In the genomic region with DNA sequence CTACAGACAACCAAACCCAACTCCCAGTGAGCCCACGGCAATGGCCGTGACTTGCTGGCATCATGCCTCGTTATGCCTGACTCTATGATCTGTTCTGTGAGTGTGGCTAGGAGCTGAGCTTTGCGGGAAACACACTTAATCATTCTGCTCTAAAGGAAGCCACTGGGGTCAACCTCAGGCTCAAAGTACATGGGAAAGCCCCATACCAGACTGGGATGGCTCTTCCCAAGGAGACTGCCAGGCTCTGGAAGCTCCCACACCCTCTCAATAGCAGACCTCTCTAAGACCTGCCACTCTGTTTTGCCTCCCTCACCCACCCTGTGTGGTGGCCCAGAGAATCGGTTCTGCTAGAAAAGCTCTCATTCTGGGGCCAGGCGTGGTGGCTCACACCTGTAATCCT, we compare ENCODE assay signal across 23 cellular contexts.
"Had no signal": no experiment of that assay in that cellular context is flagged by ENCODE, and none has a peak within 500 bp of the region (broad histone marks: within the 10 kb centered on the region; RNA-seq: fewer than 3 reads in every experiment).

No MANE protein-coding gene starts in this region.

- H3K9me3 Mint-ChIP-seq: activated naive CD8-positive, alpha-beta T cell treated with anti-CD3 and anti-CD28 coated beads, Interleukin-2, amount 10 ng/mL, durations not matched to agents 7 days and 5 days; activated T-cell treated with anti-CD3 and anti-CD28 coated beads, Interleukin-2, amount 50 U/mL, for 24 hours; activated T-helper 2 cell treated with anti-CD3 and anti-CD28 coated beads, Interferon-gamma antibody, Interleukin-2, Interleukin-4, amounts not matched to agents 10 μg/mL and 5 μg/mL and 100 μg/mL, durations not matched to agents 14 hours and 24 hours and 36 hours; endodermal cell; naive thymus-derived CD4-positive, alpha-beta T cell; WTC11 had no signal

- FAIRE-seq: keratinocyte, pancreas had no signal

- H3K36me3 Mint-ChIP-seq: activated naive CD8-positive, alpha-beta T cell treated with anti-CD3 and anti-CD28 coated beads, Interleukin-2, amount 10 ng/mL, durations not matched to agents 7 days and 5 days; naive thymus-derived CD4-positive, alpha-beta T cell; WTC11 had no signal

- H3K36me3 ChIP-seq: heart right ventricle, lower lobe of right lung, neutrophil, pancreas, sigmoid colon, thyroid gland had no signal

- H3K9me3 ChIP-seq: heart right ventricle, lower lobe of right lung, neutrophil, pancreas, sigmoid colon, thyroid gland had no signal

- H3K27ac Mint-ChIP-seq: activated naive CD8-positive, alpha-beta T cell treated with anti-CD3 and anti-CD28 coated beads, Interleukin-2, amount 10 ng/mL, durations not matched to agents 7 days and 5 days; activated T-cell treated with anti-CD3 and anti-CD28 coated beads, Interleukin-2, amount 50 U/mL, for 24 hours; activated T-helper 2 cell treated with anti-CD3 and anti-CD28 coated beads, Interferon-gamma antibody, Interleukin-2, Interleukin-4, amounts not matched to agents 10 μg/mL and 5 μg/mL and 100 μg/mL, durations not matched to agents 14 hours and 24 hours and 36 hours; endodermal cell; WTC11 had no signal

- H3K27ac ChIP-seq: coronary artery, epithelial cell of prostate, heart right ventricle, lower lobe of right lung, neutrophil, pancreas, sigmoid colon, thyroid gland had no signal

- H3K4me3 ChIP-seq: coronary artery, heart right ventricle, lower lobe of right lung, pancreas, sigmoid colon, thyroid gland had no signal

- ATAC-seq: heart right ventricle; lower lobe of right lung; naive thymus-derived CD4-positive, alpha-beta T cell; pancreas; WTC11 had no signal

- H3K27me3 Mint-ChIP-seq: activated naive CD8-positive, alpha-beta T cell treated with anti-CD3 and anti-CD28 coated beads, Interleukin-2, amount 10 ng/mL, durations not matched to agents 7 days and 5 days; activated T-cell treated with anti-CD3 and anti-CD28 coated beads, Interleukin-2, amount 50 U/mL, for 24 hours had no signal

- DNase-seq: activated naive CD4-positive, alpha-beta T cell treated with Interleukin-2 at 50 U/mL for 16 hours; activated naive CD8-positive, alpha-beta T cell treated with anti-CD3 and anti-CD28 coated beads, Interleukin-2, amount 10 ng/mL, durations not matched to agents 7 days and 5 days; activated T-cell treated with anti-CD3 and anti-CD28 coated beads, Interleukin-2, amount 50 U/mL, for 24 hours; amniotic stem cell; cerebellar nuclear complex; endodermal cell; heart right ventricle; lower lobe of right lung; naive thymus-derived CD4-positive, alpha-beta T cell; pancreas; sigmoid colon; stimulated activated CD4-positive, alpha-beta T cell treated with anti-CD3 and anti-CD28 coated beads, Interleukin-2, amount 100 ng/mL, for 48 hours; stimulated activated CD8-positive, alpha-beta memory T cell treated with anti-CD3 and anti-CD28 coated beads, Interleukin-4, amount 100 ng/mL, for 48 hours; stimulated activated naive CD4-positive, alpha-beta T cell; substantia nigra; T1000; thyroid gland had no signal

- H3K27me3 ChIP-seq: heart right ventricle, pancreas, sigmoid colon, thyroid gland had no signal
